In the genomic region with DNA sequence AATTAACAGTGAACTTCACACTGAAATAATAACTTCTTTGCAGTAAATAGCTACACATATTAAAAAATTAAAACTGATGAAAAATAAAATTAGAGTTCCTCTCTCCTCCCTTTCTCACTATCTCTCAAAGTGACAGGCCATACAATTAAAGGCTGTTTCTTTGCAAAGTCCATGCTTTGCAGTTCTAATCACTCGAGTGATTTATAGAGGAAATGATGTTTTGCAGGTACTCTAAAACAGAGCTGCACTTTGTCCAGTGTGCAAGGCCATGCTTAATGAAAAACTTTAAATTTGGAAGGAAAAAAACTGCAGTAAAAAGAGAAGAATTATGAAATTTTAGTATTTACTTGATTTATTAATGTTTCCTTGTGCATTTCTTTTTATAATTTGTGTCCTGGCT, we compare ENCODE assay signal across 1 cellular context.
TF ChIP-seq lines count a peak whose summit lies in the region.

No MANE protein-coding gene starts in this region.

TF ChIP-seq in endothelial cell of umbilical vein, 7 proteins besides CTCF, POLR2A, EP300 and RAD21 (continued from another document):
- TF ChIP-seq, protein P1, sequence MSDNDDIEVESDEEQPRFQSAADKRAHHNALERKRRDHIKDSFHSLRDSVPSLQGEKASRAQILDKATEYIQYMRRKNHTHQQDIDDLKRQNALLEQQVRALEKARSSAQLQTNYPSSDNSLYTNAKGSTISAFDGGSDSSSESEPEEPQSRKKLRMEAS (IDR thresholded peaks at IDR 0.05; ENCODE audit: insufficient read depth, insufficient read length), result no peak
- TF ChIP-seq MYC (IDR thresholded peaks at IDR 0.05; ENCODE audit: low read depth, low read length), result no peak
- TF ChIP-seq JUN (IDR thresholded peaks at IDR 0.05; ENCODE audit: borderline replicate concordance, insufficient read depth, insufficient read length, low read depth), result no peak
- no peak for TF ChIP-seq POLR2AphosphoS5 (IDR thresholded peaks at IDR 0.05; ENCODE audit: insufficient read depth, low read depth, low read length)
- TF ChIP-seq EZH2 (IDR thresholded peaks at IDR 0.05; ENCODE audit: borderline replicate concordance, low read depth, low read length, severe bottlenecking), result no peak
